In genomic region chr1:111199881-111200801, GRCh38 we compare ENCODE assay signal across 8 cellular contexts. TPM values are rescaled to one million over a fixed set of nuclear protein-coding genes. Genes with fewer than 3 reads are reported as not detected.
DNase-seq lines count a peak whose midpoint lies in the region; ATAC-seq and TF ChIP-seq lines count a peak whose summit lies in the region.

A gene with protein sequence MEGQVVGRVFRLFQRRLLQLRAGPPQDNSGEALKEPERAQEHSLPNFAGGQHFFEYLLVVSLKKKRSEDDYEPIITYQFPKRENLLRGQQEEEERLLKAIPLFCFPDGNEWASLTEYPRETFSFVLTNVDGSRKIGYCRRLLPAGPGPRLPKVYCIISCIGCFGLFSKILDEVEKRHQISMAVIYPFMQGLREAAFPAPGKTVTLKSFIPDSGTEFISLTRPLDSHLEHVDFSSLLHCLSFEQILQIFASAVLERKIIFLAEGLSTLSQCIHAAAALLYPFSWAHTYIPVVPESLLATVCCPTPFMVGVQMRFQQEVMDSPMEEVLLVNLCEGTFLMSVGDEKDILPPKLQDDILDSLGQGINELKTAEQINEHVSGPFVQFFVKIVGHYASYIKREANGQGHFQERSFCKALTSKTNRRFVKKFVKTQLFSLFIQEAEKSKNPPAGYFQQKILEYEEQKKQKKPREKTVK (minus strand): TSS chr1:111200646. CDS start chr1:111200459, 187 bp downstream.

- no peak for TF ChIP-seq CTCF in HL-60 (IDR thresholded peaks at IDR 0.05; ENCODE audit: insufficient read depth, low read length)

- H3K4me3 ChIP-seq in HL-60 (replicated peaks; ENCODE audit: insufficient read depth, low read length), result no peak within 1 kb of the TSS
- H3K4me3 ChIP-seq in skeletal muscle tissue (ENCODE audit: low read length in 3 of 3), result peak within 1 kb of the TSS in 2 of 3 donors; percentile 23 to 27

- no peak for ATAC-seq in HG03521 (IDR thresholded peaks at IDR 0.05; ENCODE audit: unreplicated experiment)

- H3K27ac ChIP-seq in HL-60 (replicated peaks) (peak within 1 kb of the TSS; percentile 67), skeletal muscle tissue (ENCODE audit: low read depth, low read length) (peak within 1 kb of the TSS; percentile 77)

- no peaks in the 10 kb centered on the region for H3K9me3 ChIP-seq in skeletal muscle tissue (ENCODE audit: control insufficient read depth in 3 of 3, low read length in 3 of 3)

- intact Hi-C loops in head of caudate nucleus (cut with DNase I), result no loop called here

- H3K36me3 ChIP-seq in skeletal muscle tissue (ENCODE audit: control insufficient read depth in 3 of 3, insufficient read depth in 3 of 3, low read length in 3 of 3), result no peaks in the 10 kb centered on the region

- H3K27me3 ChIP-seq in HL-60 (ENCODE audit: insufficient read depth, poor library complexity, severe bottlenecking) (no peaks in the 10 kb centered on the region), skeletal muscle tissue (ENCODE audit: control insufficient read depth in 3 of 3, insufficient read depth in 3 of 3, low read length in 3 of 3) (peaks cover 13 to 19% (median 15%) of the 10 kb centered on the region in 3 donors)

- H3K4me1 ChIP-seq in skeletal muscle tissue (ENCODE audit: control insufficient read depth in 3 of 3, insufficient read depth in 3 of 3, low read length in 3 of 3), result peaks cover 3 to 16% (median 4%) of the 10 kb centered on the region in 3 donors

- DNase-seq in HL-60 (ENCODE audit: low read depth in 1 of 2, low spot score in 1 of 2) (peak; percentile 73 to 81), head of caudate nucleus (peak in 36 of 42 donors; percentile 11 to 72 (median 50)), COR-L47 (lab: John Stamatoyannopoulos, UW) (no peak), NCI-H748 (lab: John Stamatoyannopoulos, UW; ENCODE audit: unreplicated experiment) (no peak), NCI-H345 treated with DMSO at 0.1 percent for 48 hours (lab: John Stamatoyannopoulos, UW; ENCODE audit: unreplicated experiment) (no peak)
- peak; percentile 46 to 49 for DNase-seq in activated CD4-positive, alpha-beta T cell treated with anti-CD3 and anti-CD28 coated beads, Interleukin-2, amount 50 U/mL, for 4 hours

- H3K9ac ChIP-seq in skeletal muscle tissue (ENCODE audit: low read depth in 1 of 3, low read length in 3 of 3), result peak within 1 kb of the TSS in 1 of 3 donors; percentile 32

RNA-seq across cellular contexts. Expression of the gene that starts here (rescaled TPM):
- total RNA-seq in skeletal muscle tissue, result 3.7 TPM

Comparison
In these comparisons a context has a peak if more than half of its experiments do, and no peak if none do; other contexts are left out.
1. DNase-seq: peak in HL-60 (2 of 2), activated CD4-positive, alpha-beta T cell treated with anti-CD3 and anti-CD28 coated beads, Interleukin-2, amount 50 U/mL, for 4 hours (2 of 2) and head of caudate nucleus (36 of 42); none in COR-L47 (single experiment), NCI-H748 (single experiment) and NCI-H345 treated with DMSO at 0.1 percent for 48 hours (single experiment).